ENCODE assay signal across 1 cellular context in the genomic region with DNA sequence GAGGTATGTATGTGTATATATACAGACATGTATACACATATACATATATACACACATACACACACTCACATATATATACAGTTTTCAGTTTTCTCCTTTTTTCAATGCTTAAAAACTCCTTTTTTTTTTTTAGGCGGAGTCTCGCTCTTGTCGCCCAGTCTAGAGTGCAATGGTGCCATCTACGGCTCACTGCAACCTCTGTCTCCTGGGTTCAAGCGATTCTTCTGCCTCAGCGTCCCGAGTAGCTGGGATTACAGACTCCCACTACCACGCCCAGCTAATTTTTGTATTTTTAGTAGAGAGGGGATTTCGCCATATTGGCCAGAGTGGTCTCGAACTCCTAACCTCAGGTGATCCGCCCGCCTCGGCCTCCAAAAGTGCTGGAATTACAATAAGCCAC.
TF ChIP-seq lines count a peak whose summit lies in the region.

No MANE protein-coding gene starts in this region.

TF ChIP-seq in HCT116, 20 proteins besides CTCF, POLR2A, EP300 and RAD21:
- TF ChIP-seq, protein P1, sequence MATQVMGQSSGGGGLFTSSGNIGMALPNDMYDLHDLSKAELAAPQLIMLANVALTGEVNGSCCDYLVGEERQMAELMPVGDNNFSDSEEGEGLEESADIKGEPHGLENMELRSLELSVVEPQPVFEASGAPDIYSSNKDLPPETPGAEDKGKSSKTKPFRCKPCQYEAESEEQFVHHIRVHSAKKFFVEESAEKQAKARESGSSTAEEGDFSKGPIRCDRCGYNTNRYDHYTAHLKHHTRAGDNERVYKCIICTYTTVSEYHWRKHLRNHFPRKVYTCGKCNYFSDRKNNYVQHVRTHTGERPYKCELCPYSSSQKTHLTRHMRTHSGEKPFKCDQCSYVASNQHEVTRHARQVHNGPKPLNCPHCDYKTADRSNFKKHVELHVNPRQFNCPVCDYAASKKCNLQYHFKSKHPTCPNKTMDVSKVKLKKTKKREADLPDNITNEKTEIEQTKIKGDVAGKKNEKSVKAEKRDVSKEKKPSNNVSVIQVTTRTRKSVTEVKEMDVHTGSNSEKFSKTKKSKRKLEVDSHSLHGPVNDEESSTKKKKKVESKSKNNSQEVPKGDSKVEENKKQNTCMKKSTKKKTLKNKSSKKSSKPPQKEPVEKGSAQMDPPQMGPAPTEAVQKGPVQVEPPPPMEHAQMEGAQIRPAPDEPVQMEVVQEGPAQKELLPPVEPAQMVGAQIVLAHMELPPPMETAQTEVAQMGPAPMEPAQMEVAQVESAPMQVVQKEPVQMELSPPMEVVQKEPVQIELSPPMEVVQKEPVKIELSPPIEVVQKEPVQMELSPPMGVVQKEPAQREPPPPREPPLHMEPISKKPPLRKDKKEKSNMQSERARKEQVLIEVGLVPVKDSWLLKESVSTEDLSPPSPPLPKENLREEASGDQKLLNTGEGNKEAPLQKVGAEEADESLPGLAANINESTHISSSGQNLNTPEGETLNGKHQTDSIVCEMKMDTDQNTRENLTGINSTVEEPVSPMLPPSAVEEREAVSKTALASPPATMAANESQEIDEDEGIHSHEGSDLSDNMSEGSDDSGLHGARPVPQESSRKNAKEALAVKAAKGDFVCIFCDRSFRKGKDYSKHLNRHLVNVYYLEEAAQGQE (IDR thresholded peaks at IDR 0.05; ENCODE audit: low read depth), result no peak
- TF ChIP-seq SRF (IDR thresholded peaks at IDR 0.05; ENCODE audit: low read depth) (no peak), CBX3 (IDR thresholded peaks at IDR 0.05; ENCODE audit: low read depth) (no peak), EGR1 (IDR thresholded peaks at IDR 0.05; ENCODE audit: low read depth) (no peak), JUND (IDR thresholded peaks at IDR 0.05) (no peak), ZNF274 (IDR thresholded peaks at IDR 0.05; ENCODE audit: low read depth, low read length) (no peak), ELF1 (IDR thresholded peaks at IDR 0.05; ENCODE audit: borderline replicate concordance, low read depth) (no peak), MAX (IDR thresholded peaks at IDR 0.05) (no peak; the same call in 1 of the 2 replicates), SP1 (IDR thresholded peaks at IDR 0.05; ENCODE audit: low read depth) (no peak), FOSL1 (IDR thresholded peaks at IDR 0.05; ENCODE audit: low read depth) (no peak), EZH2phosphoT487 (IDR thresholded peaks at IDR 0.05; ENCODE audit: borderline replicate concordance) (no peak), YY1 (IDR thresholded peaks at IDR 0.05; ENCODE audit: extremely low read depth, insufficient replicate concordance, low read depth, low read length) (no peak), EZH2 (IDR thresholded peaks at IDR 0.05) (no peak), POLR2AphosphoS5 (IDR thresholded peaks at IDR 0.05; ENCODE audit: low read depth, low read length) (no peak), CEBPB (IDR thresholded peaks at IDR 0.05; ENCODE audit: low read depth) (no peak), ZFX (IDR thresholded peaks at IDR 0.05) (no peak), SIN3A (IDR thresholded peaks at IDR 0.05; ENCODE audit: low read depth) (no peak)
- TF ChIP-seq, protein P2, sequence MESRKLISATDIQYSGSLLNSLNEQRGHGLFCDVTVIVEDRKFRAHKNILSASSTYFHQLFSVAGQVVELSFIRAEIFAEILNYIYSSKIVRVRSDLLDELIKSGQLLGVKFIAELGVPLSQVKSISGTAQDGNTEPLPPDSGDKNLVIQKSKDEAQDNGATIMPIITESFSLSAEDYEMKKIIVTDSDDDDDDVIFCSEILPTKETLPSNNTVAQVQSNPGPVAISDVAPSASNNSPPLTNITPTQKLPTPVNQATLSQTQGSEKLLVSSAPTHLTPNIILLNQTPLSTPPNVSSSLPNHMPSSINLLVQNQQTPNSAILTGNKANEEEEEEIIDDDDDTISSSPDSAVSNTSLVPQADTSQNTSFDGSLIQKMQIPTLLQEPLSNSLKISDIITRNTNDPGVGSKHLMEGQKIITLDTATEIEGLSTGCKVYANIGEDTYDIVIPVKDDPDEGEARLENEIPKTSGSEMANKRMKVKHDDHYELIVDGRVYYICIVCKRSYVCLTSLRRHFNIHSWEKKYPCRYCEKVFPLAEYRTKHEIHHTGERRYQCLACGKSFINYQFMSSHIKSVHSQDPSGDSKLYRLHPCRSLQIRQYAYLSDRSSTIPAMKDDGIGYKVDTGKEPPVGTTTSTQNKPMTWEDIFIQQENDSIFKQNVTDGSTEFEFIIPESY (IDR thresholded peaks at IDR 0.05; ENCODE audit: extremely low read depth, insufficient replicate concordance, low read length), result no peak
- TF ChIP-seq, protein P3, sequence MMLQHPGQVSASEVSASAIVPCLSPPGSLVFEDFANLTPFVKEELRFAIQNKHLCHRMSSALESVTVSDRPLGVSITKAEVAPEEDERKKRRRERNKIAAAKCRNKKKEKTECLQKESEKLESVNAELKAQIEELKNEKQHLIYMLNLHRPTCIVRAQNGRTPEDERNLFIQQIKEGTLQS (IDR thresholded peaks at IDR 0.05), result no peak
